In the genomic region with DNA sequence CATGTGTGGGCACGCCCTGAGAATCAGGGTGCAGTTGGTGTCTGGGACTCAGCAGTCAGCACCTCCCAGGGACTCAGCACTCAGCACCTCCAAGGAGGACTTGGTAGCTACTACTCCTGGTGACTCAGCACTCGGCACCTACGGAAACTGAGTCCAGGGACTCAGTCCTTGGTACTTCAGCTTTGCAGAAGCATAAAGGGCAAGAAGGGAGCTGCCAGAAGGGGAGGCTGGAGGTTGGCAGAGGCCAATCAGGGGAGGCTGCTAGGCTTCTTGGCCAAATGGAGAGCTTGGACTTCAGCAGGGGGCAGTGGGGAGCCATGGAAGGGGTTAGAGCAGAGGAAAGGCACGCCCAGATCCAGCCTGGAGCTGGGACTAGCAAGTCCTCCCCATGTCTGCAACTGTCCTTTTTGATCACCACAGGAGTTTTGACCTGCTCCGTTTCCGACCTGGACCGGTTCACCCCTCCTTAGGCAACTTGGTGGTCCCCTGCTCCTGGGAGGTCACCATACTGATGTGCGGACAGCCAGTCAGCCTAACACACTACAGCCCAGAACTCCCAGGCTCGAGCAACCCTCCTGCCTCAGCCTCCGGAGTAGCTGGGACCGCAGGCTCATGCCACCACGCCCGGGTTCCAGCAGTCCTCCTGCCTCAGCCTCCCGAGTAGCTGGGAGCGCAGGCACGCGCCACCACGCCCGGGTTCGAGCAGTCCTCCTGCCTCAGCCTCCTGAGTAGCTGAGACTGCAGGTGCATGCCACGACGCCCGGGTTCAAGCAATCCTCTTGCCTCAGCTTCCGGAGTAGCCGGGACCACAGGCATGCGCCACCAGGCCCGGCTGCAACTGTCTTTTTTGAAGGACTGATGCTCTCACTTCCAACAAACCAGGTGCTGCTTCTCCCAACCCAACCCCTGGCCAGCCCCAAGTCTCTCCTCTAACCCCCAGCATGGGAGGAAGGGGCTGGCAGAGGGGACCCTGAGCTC, we compare ENCODE assay signal across 10 cellular contexts. TPM values are rescaled to one million over a fixed set of nuclear protein-coding genes. Genes with fewer than 3 reads are reported as not detected.
A peak's percentile ranks its signal among the peaks of the same experiment; 100 is the strongest.
DNase-seq lines count a peak whose midpoint lies in the region; FAIRE-seq and TF ChIP-seq lines count a peak whose summit lies in the region.
"Had no signal": no experiment of that assay in that cellular context is flagged by ENCODE, and none has a peak within 500 bp of the region (broad histone marks: within the 10 kb centered on the region; RNA-seq: fewer than 3 reads in every experiment).

No MANE protein-coding gene starts in this region.

- H3K4me3 Mint-ChIP-seq in activated CD4-positive, alpha-beta T cell treated with anti-CD3 and anti-CD28 coated beads, Interleukin-2, amount 10 ng/mL, durations not matched to agents 24 days and 14 days, result peak overlapping the region; percentile 84

- no peaks in the 10 kb centered on the region for H3K9me3 ChIP-seq in OCI-LY7 (ENCODE audit: low read length)

- TF ChIP-seq POLR2A in H54 (IDR thresholded peaks at IDR 0.05; ENCODE audit: low read depth, low read length), result no peak

- CTCF ChIA-PET in OCI-LY7 (lab: Charles Lee; ENCODE audit: unreplicated experiment), result interaction anchor here (1.1 kb wide), 1 partner anchor 79 kb away, joined by 3 read pairs; no protein-coding TSS in a partner anchor

- peaks cover 6% of the 10 kb centered on the region for H3K4me1 ChIP-seq in OCI-LY7 (ENCODE audit: insufficient read depth, low read length, poor library complexity, severe bottlenecking)

- intact Hi-C loops in activated CD4-positive, alpha-beta T cell treated with anti-CD3 and anti-CD28 coated beads, Interleukin-2, amount 10 ng/mL, durations not matched to agents 24 days and 14 days (cut with micrococcal nuclease), result no loop called here
- intact Hi-C loops in OCI-LY7 (cut with micrococcal nuclease; ENCODE audit: unreplicated experiment), result no loop called here

- TF ChIP-seq CTCF in OCI-LY7 (conservative IDR thresholded peaks at IDR 0.05; ENCODE audit: low read length) (peak; percentile 37), epithelial cell of esophagus (IDR thresholded peaks at IDR 0.05; ENCODE audit: insufficient read depth, low read depth, low read length, missing control alignments) (peak; percentile 23)

- no peak overlapping the region for H2AFZ ChIP-seq in OCI-LY7 (ENCODE audit: low read length)

- peak overlapping the region; percentile 76; the same call in 1 of the 2 replicates for H3K4me2 ChIP-seq in OCI-LY7 (ENCODE audit: low read length)

- no peak overlapping the region for H3K4me3 ChIP-seq in OCI-LY7 (ENCODE audit: low read depth, low read length, poor library complexity, severe bottlenecking)
- H3K4me3 ChIP-seq in epithelial cell of esophagus (ENCODE audit: low read length), result no peak overlapping the region
- H3K4me3 ChIP-seq in skin epidermis, result peak overlapping the region in 4 of 7 experiments; percentile 51 to 59 (median 58)

- no peak overlapping the region for H3K27ac ChIP-seq in OCI-LY7 (ENCODE audit: low read depth, low read length, poor library complexity, severe bottlenecking)
- no peak overlapping the region for H3K27ac ChIP-seq in skin epidermis

- POLR2A ChIA-PET in OCI-LY7 (lab: Charles Lee), result interaction anchor here (1.3 to 1.4 kb wide), 2 partner anchors 9 to 13 kb away, joined by 3 to 4 read pairs; partner anchors contain the start of gene PTDSS2

- no peaks in the 10 kb centered on the region for H3K36me3 ChIP-seq in OCI-LY7 (ENCODE audit: insufficient read depth, low read length)

- no peaks in the 10 kb centered on the region for H3K79me2 ChIP-seq in OCI-LY7 (ENCODE audit: insufficient read depth, low read depth, low read length)

- FAIRE-seq in H54 (lab: Jason Lieb, UNC) (no peak), HTR-8/SVneo (lab: Jason Lieb, UNC) (no peak)

- H3K27me3 Mint-ChIP-seq in activated CD4-positive, alpha-beta T cell treated with anti-CD3 and anti-CD28 coated beads, Interleukin-2, amount 10 ng/mL, durations not matched to agents 24 days and 14 days, result peaks cover 8% of the 10 kb centered on the region

- H3K9me3 Mint-ChIP-seq in activated CD4-positive, alpha-beta T cell treated with anti-CD3 and anti-CD28 coated beads, Interleukin-2, amount 10 ng/mL, durations not matched to agents 24 days and 14 days, result no peaks in the 10 kb centered on the region

- peaks cover 15% of the 10 kb centered on the region for H3K4me1 Mint-ChIP-seq in activated CD4-positive, alpha-beta T cell treated with anti-CD3 and anti-CD28 coated beads, Interleukin-2, amount 10 ng/mL, durations not matched to agents 24 days and 14 days

- no peak for DNase-seq in activated CD4-positive, alpha-beta T cell treated with anti-CD3 and anti-CD28 coated beads, Interleukin-2, amount 10 ng/mL, durations not matched to agents 24 days and 14 days
- no peak for DNase-seq in activated CD4-positive, alpha-beta T cell treated with anti-CD3 and anti-CD28 coated beads for 1 hour
- DNase-seq in OCI-LY7 (ENCODE audit: low spot score) (no peak), epithelial cell of esophagus (ENCODE audit: low read depth) (peak; percentile 34), H54 (ENCODE audit: insufficient read length, low spot score) (no peak), HTR-8/SVneo (ENCODE audit: insufficient read length, low spot score) (no peak), NCI-H526 treated with DMSO at 0.1 percent for 48 hours (lab: John Stamatoyannopoulos, UW) (no peak)
- DNase-seq: stimulated activated CD4-positive, alpha-beta T cell treated with anti-CD3 and anti-CD28 coated beads, Interleukin-2, amount 100 ng/mL, for 24 hours had no signal

- H4K20me1 ChIP-seq in OCI-LY7 (ENCODE audit: insufficient read depth, low read length), result no peaks in the 10 kb centered on the region

- peaks cover 1% of the 10 kb centered on the region for H3K36me3 Mint-ChIP-seq in activated CD4-positive, alpha-beta T cell treated with anti-CD3 and anti-CD28 coated beads, Interleukin-2, amount 10 ng/mL, durations not matched to agents 24 days and 14 days (ENCODE audit: low read depth)

- no peak overlapping the region for H3K27ac Mint-ChIP-seq in activated CD4-positive, alpha-beta T cell treated with anti-CD3 and anti-CD28 coated beads, Interleukin-2, amount 10 ng/mL, durations not matched to agents 24 days and 14 days

- BruUV-seq in OCI-LY7 (replicated peaks; lab: Mats Ljungman, UMichigan), result no TSS peak

- no peaks in the 10 kb centered on the region for H3K9me2 ChIP-seq in OCI-LY7 (ENCODE audit: insufficient read depth, low read length)

RNA-seq across cellular contexts. Expression of gene ANO9, which starts 1.5 kb away (rescaled TPM):
- 35.4 and 36.9 TPM in 2 replicates for total RNA-seq in activated CD4-positive, alpha-beta T cell treated with anti-CD3 and anti-CD28 coated beads, Interleukin-2, amount 10 ng/mL, durations not matched to agents 24 days and 14 days
- total RNA-seq in OCI-LY7 (2014; rRNA removed; shearing (Covaris generic)), result 22.2 and 25.7 TPM in 2 replicates
- total RNA-seq in OCI-LY7 (2022), result 27.6 and 28.2 TPM in 2 replicates

RNA-seq across cellular contexts. Expression of gene PTDSS2, which starts 9.7 kb away (rescaled TPM):
- 31.0 and 31.8 TPM in 2 replicates for total RNA-seq in activated CD4-positive, alpha-beta T cell treated with anti-CD3 and anti-CD28 coated beads, Interleukin-2, amount 10 ng/mL, durations not matched to agents 24 days and 14 days
- 19.6 and 27.8 TPM in 2 replicates for total RNA-seq in OCI-LY7 (2014; rRNA removed; shearing (Covaris generic))
- 30.3 and 32.7 TPM in 2 replicates for total RNA-seq in OCI-LY7 (2022)

RNA-seq across cellular contexts. Expression of gene SIGIRR, which starts 25.6 kb away (rescaled TPM):
- total RNA-seq in activated CD4-positive, alpha-beta T cell treated with anti-CD3 and anti-CD28 coated beads, Interleukin-2, amount 10 ng/mL, durations not matched to agents 24 days and 14 days, result 40.7 and 42.7 TPM in 2 replicates
- 36.9 and 57.2 TPM in 2 replicates for total RNA-seq in OCI-LY7 (2014; rRNA removed; shearing (Covaris generic))
- total RNA-seq in OCI-LY7 (2022), result 25.3 and 29.2 TPM in 2 replicates

RNA-seq across cellular contexts. Expression of gene PKP3, which starts 46.3 kb away (rescaled TPM):
- not detected in 2 replicates for total RNA-seq in activated CD4-positive, alpha-beta T cell treated with anti-CD3 and anti-CD28 coated beads, Interleukin-2, amount 10 ng/mL, durations not matched to agents 24 days and 14 days
- not detected in 2 replicates for total RNA-seq in OCI-LY7 (2014; rRNA removed; shearing (Covaris generic))
- total RNA-seq in OCI-LY7 (2022), result not detected in 2 replicates
- total RNA-seq: T-helper 1 cell treated with Interleukin-12 subunit alpha and Interleukin-12 subunit beta and Interleukin-4 antibody, amounts not matched to agents 30 ng/mL and 1 ng/mL, for 36 hours had no signal

Comparison
In these comparisons a context has a peak if more than half of its experiments do, and no peak if none do; other contexts are left out.
1. H3K4me3 ChIP-seq: peak in skin epidermis (4 of 7); none in OCI-LY7 (single experiment) and epithelial cell of esophagus (single experiment).